In the genomic region with DNA sequence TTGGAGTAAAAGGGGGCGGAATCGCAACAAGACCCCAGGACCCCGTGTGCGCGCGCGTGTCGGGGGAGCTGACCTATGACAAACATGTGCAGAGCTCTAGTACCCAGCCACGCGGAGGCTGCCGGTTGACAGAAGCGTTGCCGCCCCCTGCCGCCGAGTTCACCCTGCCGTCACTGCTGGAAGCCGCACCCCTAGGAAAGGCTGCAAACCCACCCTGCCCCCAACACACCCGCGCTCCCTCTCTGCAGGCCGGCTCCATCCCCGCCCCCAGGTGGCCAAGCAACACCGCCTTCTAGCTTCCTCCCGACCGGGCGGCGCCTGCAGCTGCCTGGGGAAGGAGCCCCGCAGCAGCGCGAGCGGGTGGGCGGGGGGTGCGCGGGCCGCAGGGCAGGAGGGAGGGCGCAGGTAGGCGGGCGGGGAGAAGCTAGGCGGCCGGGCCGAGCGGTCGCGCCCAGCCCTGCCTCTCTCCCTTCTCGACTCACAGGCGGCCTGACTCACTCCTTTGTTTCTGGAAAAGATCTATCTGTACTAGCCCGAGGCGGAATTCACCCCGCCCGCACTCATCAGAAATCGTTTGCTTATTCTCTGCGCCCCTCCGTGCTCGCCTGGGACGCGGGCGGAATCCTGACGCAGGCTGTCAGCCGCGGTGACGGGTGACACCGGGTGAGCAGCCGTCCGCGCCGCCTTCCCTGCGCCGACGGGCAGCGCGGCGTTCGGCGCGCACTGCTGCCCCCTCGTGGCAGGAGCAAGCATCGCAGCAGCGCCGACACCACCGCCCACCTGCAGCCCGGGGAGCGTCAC, we compare ENCODE assay signal across 8 cellular contexts.
DNase-seq lines count a peak whose midpoint lies in the region; ATAC-seq and TF ChIP-seq lines count a peak whose summit lies in the region.

No MANE protein-coding gene starts in this region.

- H3K4me3 Mint-ChIP-seq in H9 (peak overlapping the region; percentile 68 to 92), nephron (peak overlapping the region; percentile 79 to 94 (median 80))
- H3K4me3 Mint-ChIP-seq in activated T-helper 2 cell treated with anti-CD3 and anti-CD28 coated beads, Interferon-gamma antibody, Interleukin-2, Interleukin-4, amounts not matched to agents 10 μg/mL and 5 μg/mL and 100 μg/mL, durations not matched to agents 14 hours and 24 hours and 36 hours (ENCODE audit: low read depth), result peak overlapping the region; percentile 82

- peak; percentile 97 for DNase-seq in ELF-1 (ENCODE audit: low read depth, low spot score)
- DNase-seq in H9, result peak; percentile 91
- peak; percentile 90 for DNase-seq in LoVo (ENCODE audit: low spot score)
- DNase-seq in RPMI8226, result peak; percentile 86
- peak; percentile 85 for DNase-seq in activated T-helper 2 cell treated with anti-CD3 and anti-CD28 coated beads, Interferon-gamma antibody, Interleukin-2, Interleukin-4, amounts not matched to agents 10 μg/mL and 5 μg/mL and 100 μg/mL, durations not matched to agents 14 hours and 24 hours and 36 hours (ENCODE audit: low spot score)
- peak; percentile 88 for DNase-seq in fibroblast of the aortic adventitia (ENCODE audit: low read depth)
- DNase-seq in stimulated activated naive CD8-positive, alpha-beta T cell treated with anti-CD3 and anti-CD28 coated beads, Interleukin-15, Interleukin-2, amounts not matched to agents 100 U/mL and 50 U/mL, for 24 hours, result peak; percentile 92

- H2AFZ ChIP-seq in H9 (ENCODE audit: low read length), result no peak overlapping the region

- H3K36me3 Mint-ChIP-seq in H9 (ENCODE audit: insufficient read depth in 1 of 3, low read depth in 3 of 3) (no peaks in the 10 kb centered on the region), nephron (ENCODE audit: low read depth) (no peaks in the 10 kb centered on the region)
- no peaks in the 10 kb centered on the region for H3K36me3 Mint-ChIP-seq in activated T-helper 2 cell treated with anti-CD3 and anti-CD28 coated beads, Interferon-gamma antibody, Interleukin-2, Interleukin-4, amounts not matched to agents 10 μg/mL and 5 μg/mL and 100 μg/mL, durations not matched to agents 14 hours and 24 hours and 36 hours (ENCODE audit: low read depth)

- H2BK120ac ChIP-seq in H9 (ENCODE audit: low read depth, low read length, poor library complexity, severe bottlenecking), result no peak overlapping the region

- H3K27me3 ChIP-seq in H9 (ENCODE audit: insufficient read depth, low read length), result no peaks in the 10 kb centered on the region

- H3K27me3 Mint-ChIP-seq in H9 (ENCODE audit: low read depth) (no peaks in the 10 kb centered on the region), nephron (ENCODE audit: low read depth) (peaks cover 6% of the 10 kb centered on the region)
- peaks cover 15% of the 10 kb centered on the region for H3K27me3 Mint-ChIP-seq in activated T-helper 2 cell treated with anti-CD3 and anti-CD28 coated beads, Interferon-gamma antibody, Interleukin-2, Interleukin-4, amounts not matched to agents 10 μg/mL and 5 μg/mL and 100 μg/mL, durations not matched to agents 14 hours and 24 hours and 36 hours (ENCODE audit: low read depth)

- no peaks in the 10 kb centered on the region for H4K20me1 ChIP-seq in H9 (ENCODE audit: control insufficient read depth, insufficient read depth, insufficient read length)

- peak overlapping the region; percentile 60 for H3K4me2 ChIP-seq in H9 (ENCODE audit: insufficient read depth, insufficient read length, low read length)

- H3K23me2 ChIP-seq in H9 (ENCODE audit: insufficient read length, low read depth, low read length, poor library complexity, severe bottlenecking), result peaks cover 7% of the 10 kb centered on the region

- H3K23ac ChIP-seq in H9 (ENCODE audit: insufficient read length, low read depth, low read length), result no peak overlapping the region

- H3K79me1 ChIP-seq in H9 (ENCODE audit: insufficient read depth, low read depth, low read length, poor library complexity, severe bottlenecking), result no peaks in the 10 kb centered on the region

- H3K4me3 ChIP-seq in fibroblast of the aortic adventitia (ENCODE audit: low read depth, low read length), result peak overlapping the region; percentile 70

- H2BK20ac ChIP-seq in H9 (ENCODE audit: low read depth, low read length, poor library complexity, severe bottlenecking), result no peak overlapping the region

- H3K9me3 ChIP-seq in H9 (ENCODE audit: control insufficient read depth, low read depth, low read length), result no peaks in the 10 kb centered on the region

- intact Hi-C loops in activated T-helper 2 cell treated with anti-CD3 and anti-CD28 coated beads, Interferon-gamma antibody, Interleukin-2, Interleukin-4, amounts not matched to agents 10 μg/mL and 5 μg/mL and 100 μg/mL, durations not matched to agents 14 hours and 24 hours and 36 hours (cut with micrococcal nuclease), result loop anchor here (1.0 to 10.0 kb wide), 6 partner anchors 8 to 1549 kb away; a partner anchor contains a TSS

- H3K27ac ChIP-seq in H9 (ENCODE audit: insufficient read length, low read depth, low read length), result no peak overlapping the region

- no peak overlapping the region for H3K18ac ChIP-seq in H9 (ENCODE audit: insufficient read length, low read depth, low read length)

- no peak overlapping the region for H2BK5ac ChIP-seq in H9 (ENCODE audit: insufficient read length, low read length)

- H4K8ac ChIP-seq in H9 (replicated peaks; ENCODE audit: insufficient read length, low read depth, low read length), result no peak overlapping the region

- H3K27ac Mint-ChIP-seq in H9, result peak overlapping the region; percentile 28 to 87 (median 74); a peak in 5 of 7 replicates
- H3K27ac Mint-ChIP-seq in activated T-helper 2 cell treated with anti-CD3 and anti-CD28 coated beads, Interferon-gamma antibody, Interleukin-2, Interleukin-4, amounts not matched to agents 10 μg/mL and 5 μg/mL and 100 μg/mL, durations not matched to agents 14 hours and 24 hours and 36 hours, result peak overlapping the region; percentile 96
- H3K27ac Mint-ChIP-seq in nephron, result peak overlapping the region; percentile 8 to 86 (median 83)

- H3T11ph ChIP-seq in H9 (ENCODE audit: low read length), result no peak overlapping the region

- no peak overlapping the region for H4K91ac ChIP-seq in H9 (ENCODE audit: insufficient read length, low read depth, low read length)

- no CpG with 5 or more reads among the region's 81 CpGs for WGBS in H9 (ENCODE audit: extremely low coverage, insufficient read length, low lambda C conversion rate)

- peaks cover 13 to 19% of the 10 kb centered on the region in 2 experiments for H3K4me1 Mint-ChIP-seq in H9
- H3K4me1 Mint-ChIP-seq in activated T-helper 2 cell treated with anti-CD3 and anti-CD28 coated beads, Interferon-gamma antibody, Interleukin-2, Interleukin-4, amounts not matched to agents 10 μg/mL and 5 μg/mL and 100 μg/mL, durations not matched to agents 14 hours and 24 hours and 36 hours (ENCODE audit: low read depth), result peaks cover 18% of the 10 kb centered on the region
- peaks cover 15% of the 10 kb centered on the region for H3K4me1 Mint-ChIP-seq in nephron

- no peak overlapping the region for H4K5ac ChIP-seq in H9 (ENCODE audit: insufficient read length, low read depth, low read length)

- no peaks in the 10 kb centered on the region; the same call in 1 of the 2 replicates for H3K4me1 ChIP-seq in H9 (ENCODE audit: insufficient read depth, low read length)

- no peak overlapping the region for H2AK5ac ChIP-seq in H9 (ENCODE audit: insufficient read length, low read length)

- H3K9me3 Mint-ChIP-seq in H9 (no peaks in the 10 kb centered on the region), nephron (no peaks in the 10 kb centered on the region)
- H3K9me3 Mint-ChIP-seq in activated T-helper 2 cell treated with anti-CD3 and anti-CD28 coated beads, Interferon-gamma antibody, Interleukin-2, Interleukin-4, amounts not matched to agents 10 μg/mL and 5 μg/mL and 100 μg/mL, durations not matched to agents 14 hours and 24 hours and 36 hours, result no peaks in the 10 kb centered on the region

- no peak overlapping the region for H3K56ac ChIP-seq in H9 (ENCODE audit: insufficient read length, low read depth, low read length)

- no peak overlapping the region for H2BK15ac ChIP-seq in H9 (ENCODE audit: low read depth, low read length)

- peak; percentile 97 for TF ChIP-seq CTCF in H9 (conservative IDR thresholded peaks at IDR 0.05)
- peak; percentile 84 for TF ChIP-seq CTCF in fibroblast of the aortic adventitia (IDR thresholded peaks at IDR 0.05; ENCODE audit: insufficient read depth, low read length)
- TF ChIP-seq CTCF in nephron (IDR thresholded peaks at IDR 0.05; ENCODE audit: unreplicated experiment in 3 of 3), result peak; percentile 94 to 98 (median 96)

- H3K9ac ChIP-seq in H9 (ENCODE audit: extremely low read depth, insufficient read length, low read length), result no peak overlapping the region

- no peak overlapping the region for H3K4ac ChIP-seq in H9 (ENCODE audit: low read depth, low read length)

- no peaks in the 10 kb centered on the region for H3K79me2 ChIP-seq in H9 (ENCODE audit: insufficient read depth, low read length)

- H3K14ac ChIP-seq in H9 (ENCODE audit: insufficient read depth, low read length), result no peak overlapping the region

- H2BK12ac ChIP-seq in H9 (ENCODE audit: insufficient read length, low read depth, low read length), result no peak overlapping the region

- peak; percentile 88 for ATAC-seq in stimulated activated naive CD8-positive, alpha-beta T cell treated with anti-CD3 and anti-CD28 coated beads, Interleukin-15, Interleukin-2, amounts not matched to agents 100 U/mL and 50 U/mL, for 24 hours
